Comparison of ENCODE assay signal across 8 cellular contexts in genomic region chr6:125986295-125986955, GRCh38. TPM values are rescaled to one million over a fixed set of nuclear protein-coding genes. Genes with fewer than 3 reads are reported as not detected.
A peak's percentile ranks its signal among the peaks of the same experiment; 100 is the strongest.
DNase-seq lines count a peak whose midpoint lies in the region; ATAC-seq and TF ChIP-seq lines count a peak whose summit lies in the region.

TRMT11 (plus strand) TSS chr6:125986540; CDS start chr6:125986551, 11 bp downstream.

- H3K9me3 Mint-ChIP-seq in activated T-cell treated with anti-CD3 and anti-CD28 coated beads, Interleukin-2, amount 50 U/mL, for 72 hours: no peaks in the 10 kb centered on the region
- no peaks in the 10 kb centered on the region for H3K9me3 Mint-ChIP-seq in naive thymus-derived CD8-positive, alpha-beta T cell
- no peaks in the 10 kb centered on the region for H3K9me3 Mint-ChIP-seq in stimulated activated naive B cell treated with anti-CD40 and anti-IgM and Interleukin-4, amounts not matched to agents 10 μg/mL and 1 μg/mL and 100 μg/mL, for 72 hours

- no peak for TF ChIP-seq CTCF in fibroblast of mammary gland (conservative IDR thresholded peaks at IDR 0.05; ENCODE audit: control insufficient read depth, insufficient read depth, low read depth, low read length)

- no peak within 1 kb of the TSS for H3K27ac Mint-ChIP-seq in activated T-cell treated with anti-CD3 and anti-CD28 coated beads, Interleukin-2, amount 50 U/mL, for 72 hours
- H3K27ac Mint-ChIP-seq in naive thymus-derived CD8-positive, alpha-beta T cell: peak within 1 kb of the TSS in 3 of 10 donors; percentile 13 to 26 (median 17)
- no peak within 1 kb of the TSS for H3K27ac Mint-ChIP-seq in stimulated activated naive B cell treated with anti-CD40 and anti-IgM and Interleukin-4, amounts not matched to agents 10 μg/mL and 1 μg/mL and 100 μg/mL, for 72 hours

- peak; percentile 96 for ATAC-seq in GM21717 (IDR thresholded peaks at IDR 0.05; ENCODE audit: unreplicated experiment)
- peak; percentile 98 to 99 for ATAC-seq in activated T-cell treated with anti-CD3 and anti-CD28 coated beads, Interleukin-2, amount 50 U/mL, for 72 hours (replicated peaks in 1 of 2)
- ATAC-seq in naive thymus-derived CD8-positive, alpha-beta T cell: peak; percentile 93 to 98
- ATAC-seq in stimulated activated naive B cell treated with anti-CD40 and anti-IgM and Interleukin-4, amounts not matched to agents 10 μg/mL and 1 μg/mL and 100 μg/mL, for 72 hours (replicated peaks): peak; percentile 99

- peak within 1 kb of the TSS; percentile 11 to 14 for H3K4me3 Mint-ChIP-seq in activated T-cell treated with anti-CD3 and anti-CD28 coated beads, Interleukin-2, amount 50 U/mL, for 72 hours
- peak within 1 kb of the TSS in 6 of 10 donors; percentile 4 to 54 (median 36) for H3K4me3 Mint-ChIP-seq in naive thymus-derived CD8-positive, alpha-beta T cell
- H3K4me3 Mint-ChIP-seq in stimulated activated naive B cell treated with anti-CD40 and anti-IgM and Interleukin-4, amounts not matched to agents 10 μg/mL and 1 μg/mL and 100 μg/mL, for 72 hours: no peak within 1 kb of the TSS

- H3K4me1 Mint-ChIP-seq in activated T-cell treated with anti-CD3 and anti-CD28 coated beads, Interleukin-2, amount 50 U/mL, for 72 hours (ENCODE audit: low read depth): peaks cover under 1% of the 10 kb centered on the region
- H3K4me1 Mint-ChIP-seq in naive thymus-derived CD8-positive, alpha-beta T cell: peaks cover 2 to 18% (median 11%) of the 10 kb centered on the region in 4 donors
- no peaks in the 10 kb centered on the region for H3K4me1 Mint-ChIP-seq in stimulated activated naive B cell treated with anti-CD40 and anti-IgM and Interleukin-4, amounts not matched to agents 10 μg/mL and 1 μg/mL and 100 μg/mL, for 72 hours

- no peaks in the 10 kb centered on the region for H3K27me3 Mint-ChIP-seq in activated T-cell treated with anti-CD3 and anti-CD28 coated beads, Interleukin-2, amount 50 U/mL, for 72 hours (ENCODE audit: low read depth)
- no peaks in the 10 kb centered on the region for H3K27me3 Mint-ChIP-seq in naive thymus-derived CD8-positive, alpha-beta T cell
- H3K27me3 Mint-ChIP-seq in stimulated activated naive B cell treated with anti-CD40 and anti-IgM and Interleukin-4, amounts not matched to agents 10 μg/mL and 1 μg/mL and 100 μg/mL, for 72 hours: no peaks in the 10 kb centered on the region

- no peaks in the 10 kb centered on the region for H3K36me3 Mint-ChIP-seq in activated T-cell treated with anti-CD3 and anti-CD28 coated beads, Interleukin-2, amount 50 U/mL, for 72 hours (ENCODE audit: insufficient read depth in 2 of 2)
- peaks cover 0 to 4% (median 0%) of the 10 kb centered on the region in 3 donors for H3K36me3 Mint-ChIP-seq in naive thymus-derived CD8-positive, alpha-beta T cell
- no peaks in the 10 kb centered on the region for H3K36me3 Mint-ChIP-seq in stimulated activated naive B cell treated with anti-CD40 and anti-IgM and Interleukin-4, amounts not matched to agents 10 μg/mL and 1 μg/mL and 100 μg/mL, for 72 hours

- DNase-seq in DMS79 (lab: John Stamatoyannopoulos, UW) (peak; percentile 96), fibroblast of mammary gland (ENCODE audit: low read depth) (peak; percentile 76)
- DNase-seq in Jurkat, Clone E6-1 (ENCODE audit: low read depth, low spot score): peak; percentile 50
- peak; percentile 84 to 89 for DNase-seq in activated T-cell treated with anti-CD3 and anti-CD28 coated beads, Interleukin-2, amount 50 U/mL, for 72 hours
- peak; percentile 66 to 91 (median 78) for DNase-seq in naive thymus-derived CD8-positive, alpha-beta T cell
- DNase-seq in stimulated activated naive B cell treated with anti-CD40 and anti-IgM and Interleukin-4, amounts not matched to agents 10 μg/mL and 1 μg/mL and 100 μg/mL, for 72 hours: peak; percentile 84

- peak within 1 kb of the TSS; percentile 61 for H3K4me3 ChIP-seq in Jurkat, Clone E6-1 (ENCODE audit: low read length)
- peak within 1 kb of the TSS; percentile 96 for H3K4me3 ChIP-seq in fibroblast of mammary gland (ENCODE audit: control insufficient read depth, low read depth, low read length)

- POLR2A ChIA-PET in naive thymus-derived CD8-positive, alpha-beta T cell (lab: Charles Lee): interaction anchor here (0.6 to 2.9 kb wide), 13 partner anchors 9 to 1281 kb away, joined by 3 to 39 read pairs (median 6); partner anchors contain the start of genes HDDC2, HINT3, NCOA7 and RNF146

TF ChIP-seq in PFSK-1, 5 proteins besides CTCF, POLR2A, EP300 and RAD21:
- TF ChIP-seq FOXP2 (optimal IDR thresholded peaks at IDR 0.05; ENCODE audit: borderline replicate concordance, extremely low read depth, extremely low read length, insufficient read depth): peak; percentile 12
- TF ChIP-seq SIN3A (IDR thresholded peaks at IDR 0.05; ENCODE audit: borderline replicate concordance, insufficient read depth, low read length): no peak
- TF ChIP-seq, protein P1, sequence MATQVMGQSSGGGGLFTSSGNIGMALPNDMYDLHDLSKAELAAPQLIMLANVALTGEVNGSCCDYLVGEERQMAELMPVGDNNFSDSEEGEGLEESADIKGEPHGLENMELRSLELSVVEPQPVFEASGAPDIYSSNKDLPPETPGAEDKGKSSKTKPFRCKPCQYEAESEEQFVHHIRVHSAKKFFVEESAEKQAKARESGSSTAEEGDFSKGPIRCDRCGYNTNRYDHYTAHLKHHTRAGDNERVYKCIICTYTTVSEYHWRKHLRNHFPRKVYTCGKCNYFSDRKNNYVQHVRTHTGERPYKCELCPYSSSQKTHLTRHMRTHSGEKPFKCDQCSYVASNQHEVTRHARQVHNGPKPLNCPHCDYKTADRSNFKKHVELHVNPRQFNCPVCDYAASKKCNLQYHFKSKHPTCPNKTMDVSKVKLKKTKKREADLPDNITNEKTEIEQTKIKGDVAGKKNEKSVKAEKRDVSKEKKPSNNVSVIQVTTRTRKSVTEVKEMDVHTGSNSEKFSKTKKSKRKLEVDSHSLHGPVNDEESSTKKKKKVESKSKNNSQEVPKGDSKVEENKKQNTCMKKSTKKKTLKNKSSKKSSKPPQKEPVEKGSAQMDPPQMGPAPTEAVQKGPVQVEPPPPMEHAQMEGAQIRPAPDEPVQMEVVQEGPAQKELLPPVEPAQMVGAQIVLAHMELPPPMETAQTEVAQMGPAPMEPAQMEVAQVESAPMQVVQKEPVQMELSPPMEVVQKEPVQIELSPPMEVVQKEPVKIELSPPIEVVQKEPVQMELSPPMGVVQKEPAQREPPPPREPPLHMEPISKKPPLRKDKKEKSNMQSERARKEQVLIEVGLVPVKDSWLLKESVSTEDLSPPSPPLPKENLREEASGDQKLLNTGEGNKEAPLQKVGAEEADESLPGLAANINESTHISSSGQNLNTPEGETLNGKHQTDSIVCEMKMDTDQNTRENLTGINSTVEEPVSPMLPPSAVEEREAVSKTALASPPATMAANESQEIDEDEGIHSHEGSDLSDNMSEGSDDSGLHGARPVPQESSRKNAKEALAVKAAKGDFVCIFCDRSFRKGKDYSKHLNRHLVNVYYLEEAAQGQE (IDR thresholded peaks at IDR 0.05; ENCODE audit: insufficient read depth in 1 of 2, low read depth in 2 of 2, low read length in 2 of 2): 0 out of 4 replicates have a peak, but pooled peaks of 1 of the 2 experiments have one; percentile 46
- peak; percentile 88 for TF ChIP-seq POLR2AphosphoS5 (IDR thresholded peaks at IDR 0.05; ENCODE audit: low read depth, low read length)
- TF ChIP-seq TAF1 (IDR thresholded peaks at IDR 0.05; ENCODE audit: borderline replicate concordance, insufficient read depth, low read length): no peak; the same call in 1 of the 2 replicates

RNA-seq across cellular contexts. Expression of gene TRMT11, which starts in this region (rescaled TPM):
- 8.7 TPM for polyA plus RNA-seq in Jurkat, Clone E6-1 (2012; ENCODE audit: insufficient read depth, insufficient read length)
- polyA plus RNA-seq in PFSK-1 (2012; ENCODE audit: insufficient read length, low read depth): 11.8 TPM
- total RNA-seq in activated T-cell treated with anti-CD3 and anti-CD28 coated beads, Interleukin-2, amount 50 U/mL, for 72 hours: 10 to 100 TPM; 29.1 to 29.9 TPM
- total RNA-seq in naive thymus-derived CD8-positive, alpha-beta T cell: 10 to 100 TPM; 27.3 to 27.9 TPM
- 10 to 100 TPM in 1 of 3 donors, 1 to 10 TPM in 2; 9.4 to 16.1 (median 9.9) TPM for polyA plus RNA-seq in naive thymus-derived CD8-positive, alpha-beta T cell

Comparison
In these comparisons a context has a peak if more than half of its experiments do, and no peak if none do; other contexts are left out.
1. Peak in every context shown above with its lines: DNase-seq, ATAC-seq and H3K4me3 ChIP-seq.
2. H3K4me3 Mint-ChIP-seq: peak in activated T-cell treated with anti-CD3 and anti-CD28 coated beads, Interleukin-2, amount 50 U/mL, for 72 hours (2 of 2) and naive thymus-derived CD8-positive, alpha-beta T cell (6 of 10); none in stimulated activated naive B cell treated with anti-CD40 and anti-IgM and Interleukin-4, amounts not matched to agents 10 μg/mL and 1 μg/mL and 100 μg/mL, for 72 hours (0 of 2).